ENCODE assay signal across 8 cellular contexts in genomic region chr6:18387061-18387721, GRCh38. TPM values are rescaled to one million over a fixed set of nuclear protein-coding genes. Genes with fewer than 3 reads are reported as not detected.
DNase-seq lines count a peak whose midpoint lies in the region; ATAC-seq, FAIRE-seq and TF ChIP-seq lines count a peak whose summit lies in the region.

RNF144B (plus strand) TSS chr6:18387350; CDS start chr6:18399535, 12,185 bp downstream.

- no peaks in the 10 kb centered on the region for H3K27me3 ChIP-seq in right atrium auricular region

- peaks cover 33% of the 10 kb centered on the region for H3K27me3 Mint-ChIP-seq in T-helper 1 cell treated with Interleukin-12 subunit alpha and Interleukin-12 subunit beta and Interleukin-4 antibody, amounts not matched to agents 30 μg/mL and 1 μg/mL, for 36 hours (ENCODE audit: low read depth)

- H3K9me3 Mint-ChIP-seq in T-helper 1 cell treated with Interleukin-12 subunit alpha and Interleukin-12 subunit beta and Interleukin-4 antibody, amounts not matched to agents 30 μg/mL and 1 μg/mL, for 36 hours = no peaks in the 10 kb centered on the region

- DNase-seq in GM12865 (ENCODE audit: low read depth) (peak; percentile 65), NCI-H1436 treated with DMSO at 0.1 percent for 48 hours (lab: John Stamatoyannopoulos, UW) (peak; percentile 64), amygdala (lab: John Stamatoyannopoulos, UW) (peak in 50 of 56 donors; percentile 4 to 70 (median 39)), right atrium auricular region (ENCODE audit: low spot score) (peak; percentile 84), pulmonary artery endothelial cell (ENCODE audit: low read depth, low spot score) (peak; percentile 75), urothelium cell line (ENCODE audit: low spot score) (peak; percentile 87)

- peak within 1 kb of the TSS; percentile 22 for H3K27ac Mint-ChIP-seq in T-helper 1 cell treated with Interleukin-12 subunit alpha and Interleukin-12 subunit beta and Interleukin-4 antibody, amounts not matched to agents 30 μg/mL and 1 μg/mL, for 36 hours

- no peaks in the 10 kb centered on the region for H3K36me3 Mint-ChIP-seq in T-helper 1 cell treated with Interleukin-12 subunit alpha and Interleukin-12 subunit beta and Interleukin-4 antibody, amounts not matched to agents 30 μg/mL and 1 μg/mL, for 36 hours (ENCODE audit: low read depth)

- H3K4me3 ChIP-seq in GM12865 (ENCODE audit: low read depth, low read length) = peak within 1 kb of the TSS; percentile 47
- peak within 1 kb of the TSS; percentile 54 to 62 for H3K4me3 ChIP-seq in right atrium auricular region

- peak; percentile 77 for ATAC-seq in HG02840 (IDR thresholded peaks at IDR 0.05; ENCODE audit: low FRiP score, unreplicated experiment)

- peak; percentile 50 for FAIRE-seq in urothelium cell line (lab: Jason Lieb, UNC)

- no peak for TF ChIP-seq CTCF in GM12865 (IDR thresholded peaks at IDR 0.05; ENCODE audit: insufficient read depth, low read depth, low read length, missing control alignments)
- no peak for TF ChIP-seq CTCF in right atrium auricular region (IDR thresholded peaks at IDR 0.05)

- no peaks in the 10 kb centered on the region for H3K9me3 ChIP-seq in right atrium auricular region

- peaks cover 0 to 38% of the 10 kb centered on the region in 2 donors for H3K4me1 ChIP-seq in right atrium auricular region

- peak within 1 kb of the TSS; percentile 74 to 82 for H3K27ac ChIP-seq in right atrium auricular region

- no peaks in the 10 kb centered on the region for H3K36me3 ChIP-seq in right atrium auricular region

- peak within 1 kb of the TSS; percentile 94 for H3K4me3 Mint-ChIP-seq in T-helper 1 cell treated with Interleukin-12 subunit alpha and Interleukin-12 subunit beta and Interleukin-4 antibody, amounts not matched to agents 30 μg/mL and 1 μg/mL, for 36 hours

- H3K4me1 Mint-ChIP-seq in T-helper 1 cell treated with Interleukin-12 subunit alpha and Interleukin-12 subunit beta and Interleukin-4 antibody, amounts not matched to agents 30 μg/mL and 1 μg/mL, for 36 hours (ENCODE audit: low read depth) = peaks cover 19% of the 10 kb centered on the region

RNA-seq across cellular contexts. Expression of gene RNF144B, which starts in this region (rescaled TPM):
- total RNA-seq in right atrium auricular region = 10 to 100 TPM in 1 of 2 donors, 1 to 10 TPM in 1; 8.1 to 14.2 TPM
- 113 and 148 TPM in 2 replicates for total RNA-seq in pulmonary artery endothelial cell

Comparison
In these comparisons a context has a peak if more than half of its experiments do, and no peak if none do; other contexts are left out.
1. Peak in every context shown above with its lines: DNase-seq, ATAC-seq, H3K4me3 ChIP-seq and H3K27ac ChIP-seq.